ENCODE assay signal across 14 cellular contexts in the genomic region with DNA sequence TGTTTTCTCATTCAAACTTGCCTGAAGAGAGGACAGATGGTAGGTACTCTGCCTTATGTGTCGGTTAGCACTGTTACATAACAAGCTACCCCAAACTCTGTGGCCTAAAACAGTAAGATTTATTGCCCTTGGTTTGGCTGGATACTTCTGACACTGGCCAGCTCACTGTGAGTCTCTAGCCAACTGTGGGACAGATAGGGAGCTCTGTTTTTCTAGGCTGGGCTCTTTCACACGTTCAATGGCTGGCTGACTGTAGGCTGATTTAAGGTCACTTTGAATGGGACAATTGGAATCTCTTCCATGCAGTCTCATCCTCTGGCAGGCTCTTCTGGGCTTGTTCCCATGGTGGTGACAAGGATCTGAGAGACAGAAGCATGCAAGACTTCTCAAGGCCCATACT. TPM values are rescaled to one million over a fixed set of nuclear protein-coding genes. Genes with fewer than 3 reads are reported as not detected.
A peak's percentile ranks its signal among the peaks of the same experiment; 100 is the strongest.
DNase-seq lines count a peak whose midpoint lies in the region; ATAC-seq, FAIRE-seq and TF ChIP-seq lines count a peak whose summit lies in the region.
"Had no signal": no experiment of that assay in that cellular context is flagged by ENCODE, and none has a peak within 500 bp of the region (broad histone marks: within the 10 kb centered on the region; RNA-seq: fewer than 3 reads in every experiment).

No MANE protein-coding gene starts in this region.

- TF ChIP-seq CTCF in AG10803 (conservative IDR thresholded peaks at IDR 0.05; ENCODE audit: low read length) (no peak), fibroblast of the aortic adventitia (IDR thresholded peaks at IDR 0.05; ENCODE audit: insufficient read depth, low read length) (no peak), pancreas (IDR thresholded peaks at IDR 0.05) (no peak), psoas muscle (IDR thresholded peaks at IDR 0.05) (no peak)

- in situ Hi-C loops in G401 (cut with HindIII; ENCODE audit: low sequenced_read_pairs): no loop called here

- H3K4me1 ChIP-seq in pancreas (peaks cover 22 to 47% (median 33%) of the 10 kb centered on the region in 3 donors), psoas muscle (no peaks in the 10 kb centered on the region)

- H3K9me3 ChIP-seq in pancreas: no peaks in the 10 kb centered on the region
- no peaks in the 10 kb centered on the region for H3K9me3 ChIP-seq in psoas muscle
- H3K9me3 ChIP-seq: Caco-2 had no signal

- H3K36me3 ChIP-seq in pancreas (no peaks in the 10 kb centered on the region), psoas muscle (ENCODE audit: insufficient read depth in 1 of 2, low read depth in 1 of 2) (no peaks in the 10 kb centered on the region)

- H3K27me3 ChIP-seq in pancreas (no peaks in the 10 kb centered on the region), psoas muscle (ENCODE audit: insufficient read depth in 3 of 3, low read length in 2 of 3) (no peaks in the 10 kb centered on the region)

- H3K27ac ChIP-seq in pancreas (no peak overlapping the region), psoas muscle (no peak overlapping the region)

- ATAC-seq in pancreas: peak; percentile 42 to 73 (median 54)
- no peak for ATAC-seq in psoas muscle
- no peak for ATAC-seq in GM19023 (IDR thresholded peaks at IDR 0.05; ENCODE audit: unreplicated experiment)

- no peak for FAIRE-seq in pancreas (lab: Jason Lieb, UNC)

- intact Hi-C loops in pancreas (cut with DNase I) (no loop called here), psoas muscle (cut with DNase I) (no loop called here)

- no peak overlapping the region for H3K4me3 ChIP-seq in AG10803 (ENCODE audit: low read length)
- no peak overlapping the region for H3K4me3 ChIP-seq in fibroblast of the aortic adventitia (ENCODE audit: low read depth, low read length)
- no peak overlapping the region for H3K4me3 ChIP-seq in pancreas
- no peak overlapping the region for H3K4me3 ChIP-seq in psoas muscle

- WGBS in pancreas, 2 donors: 13 to 20% methylated on average over 2 of the region's 2 CpGs
- 24 to 41% (median 26%) methylated on average over 2 of the region's 2 CpGs for WGBS in psoas muscle, 3 donors

- peak; percentile 4 for DNase-seq in AG10803 (ENCODE audit: low read depth)
- DNase-seq in G401 (ENCODE audit: low spot score): peak; percentile 35
- peak; percentile 64 for DNase-seq in fibroblast of the aortic adventitia (ENCODE audit: low read depth)
- DNase-seq in pancreas: peak in 1 of 6 donors; percentile 32
- DNase-seq in psoas muscle: no peak
- no peak for DNase-seq in activated T-cell treated with anti-CD3 and anti-CD28 coated beads, Interleukin-2, amount 50 U/mL, for 48 hours
- DNase-seq: Caco-2; CD4-positive, CD25-positive, alpha-beta regulatory T cell; DMS53; KBM-7; NCI-H1417 treated with DMSO at 0.1 percent for 48 hours; NCI-H2029; NCI-H510A treated with DMSO at 0.1 percent for 48 hours had no signal

RNA-seq across cellular contexts. Expression of a gene that starts 39.4 kb away (rescaled TPM):
- 0.06 TPM in 1 of 2 replicates, not detected in the other for total RNA-seq in G401 (2014; rRNA removed; shearing (Covaris generic))
- total RNA-seq in fibroblast of the aortic adventitia (ENCODE audit: low replicate concordance): 39.2 and 46.7 TPM in 2 replicates
- total RNA-seq in pancreas: 10 to 100 TPM; 22.6 to 60.1 (median 27.4) TPM
- 10 to 100 TPM; 13.9 to 14.6 TPM for polyA plus RNA-seq in pancreas
- 10 to 100 TPM; 10.4 to 35.4 (median 16.0) TPM for total RNA-seq in psoas muscle
- polyA plus RNA-seq in psoas muscle: 1 to 10 TPM; 5.4 to 6.5 (median 5.6) TPM

Comparison
In these comparisons a context has a peak if more than half of its experiments do, and no peak if none do; other contexts are left out.
1. DNase-seq: peak in AG10803 (single experiment), G401 (single experiment) and fibroblast of the aortic adventitia (single experiment); none in psoas muscle (0 of 2) and activated T-cell treated with anti-CD3 and anti-CD28 coated beads, Interleukin-2, amount 50 U/mL, for 48 hours (0 of 2).
2. ATAC-seq: peak in pancreas (4 of 4); none in psoas muscle (0 of 4) and GM19023 (single experiment).
3. RNA of a gene that starts 39.4 kb away (total RNA-seq): 39.2 to 46.7 TPM in fibroblast of the aortic adventitia, 22.6 to 60.1 TPM in pancreas and 10.4 to 35.4 TPM in psoas muscle; 0.06 TPM in G401; every median in the first group is over 10 times any median in the second.